In the genomic region with DNA sequence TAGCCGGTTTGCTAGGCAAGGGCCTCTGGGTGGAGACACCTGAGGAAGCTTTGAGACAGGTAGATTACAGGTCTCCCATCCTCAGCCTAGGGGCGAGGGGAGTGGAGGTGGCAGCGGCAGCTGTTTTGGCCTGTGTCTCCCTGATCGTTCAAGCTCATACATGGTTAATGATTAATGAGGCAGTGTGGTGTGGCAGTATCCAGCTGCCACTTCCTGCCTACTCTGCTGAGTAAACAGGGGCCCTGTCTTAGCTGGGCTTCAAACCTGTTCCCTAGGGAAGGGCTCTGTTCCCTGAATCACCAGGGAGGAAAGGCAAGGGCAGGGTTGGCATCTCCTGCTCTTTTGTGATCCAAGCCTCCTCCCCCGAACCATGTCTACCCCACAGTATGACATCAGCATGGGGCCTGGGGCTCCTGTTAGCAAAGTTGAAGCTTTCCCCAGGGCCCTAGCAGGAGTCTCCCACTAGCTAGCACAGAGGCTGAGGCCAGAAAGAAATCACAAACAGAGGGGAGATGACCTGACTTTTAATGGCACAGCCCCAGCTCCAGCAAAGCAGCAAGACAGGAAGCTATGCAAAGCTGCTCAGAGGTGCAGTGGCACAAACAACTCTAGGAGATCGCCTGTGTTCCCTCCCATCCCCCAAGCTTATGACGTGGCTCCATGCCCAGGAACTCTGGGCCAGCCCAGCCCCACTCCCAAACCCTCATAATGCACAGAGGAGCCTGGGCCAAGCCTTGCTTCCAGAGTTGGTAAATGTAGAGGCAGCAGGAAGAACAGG, we compare ENCODE assay signal across 1 cellular context.
TF ChIP-seq lines count a peak whose summit lies in the region.

No MANE protein-coding gene starts in this region.

TF ChIP-seq in GM12878, 131 proteins besides CTCF, POLR2A, EP300 and RAD21 (continues in another document):
- TF ChIP-seq DPF2 (IDR thresholded peaks at IDR 0.05) (peak; percentile 96), SPI1 (IDR thresholded peaks at IDR 0.05; ENCODE audit: borderline replicate concordance, insufficient read depth, low read depth, low read length) (0 out of 2 replicates have a peak, but pooled peaks have one; percentile 36), YY1 (IDR thresholded peaks at IDR 0.05; ENCODE audit: low read depth, low read length) (no peak), HDGF (IDR thresholded peaks at IDR 0.05) (peak; percentile 53; the same call in 1 of the 2 replicates), POU2F2 (IDR thresholded peaks at IDR 0.05; ENCODE audit: borderline replicate concordance, low read depth, low read length) (peak; percentile 48; the same call in 2 of the 3 replicates), IKZF1 (conservative IDR thresholded peaks at IDR 0.05) (peak; percentile 97), BMI1 (IDR thresholded peaks at IDR 0.05; ENCODE audit: borderline replicate concordance) (no peak), LARP7 (IDR thresholded peaks at IDR 0.05) (0 out of 2 replicates have a peak, but pooled peaks have one; percentile 44), MEF2B (IDR thresholded peaks at IDR 0.05; ENCODE audit: partially characterized antibody, poor library complexity, severe bottlenecking) (peak; percentile 92), TCF12 (IDR thresholded peaks at IDR 0.05; ENCODE audit: low read depth, low read length) (peak; percentile 79; the same call in 1 of the 2 replicates), ZNF207 (IDR thresholded peaks at IDR 0.05; ENCODE audit: borderline replicate concordance) (no peak; the same call in 1 of the 2 replicates), FOXK2 (IDR thresholded peaks at IDR 0.05) (peak; percentile 76), CREM (IDR thresholded peaks at IDR 0.05; ENCODE audit: low read depth) (peak; percentile 52; the same call in 1 of the 2 replicates), SREBF1 (IDR thresholded peaks at IDR 0.05; ENCODE audit: low read length) (0 out of 2 replicates have a peak, but pooled peaks have one; percentile 20), NFIC (IDR thresholded peaks at IDR 0.05; ENCODE audit: low read depth, low read length) (no peak), BHLHE40 (IDR thresholded peaks at IDR 0.05; ENCODE audit: borderline replicate concordance in 1 of 2, low read depth in 2 of 2, low read length in 1 of 2) (peak in 1 of 2 experiments; percentile 57; a peak in 1 of 4 replicates), CHD2 (IDR thresholded peaks at IDR 0.05; ENCODE audit: borderline replicate concordance, low read depth, low read length) (peak; percentile 68; the same call in 1 of the 2 replicates), RB1 (IDR thresholded peaks at IDR 0.05; ENCODE audit: borderline replicate concordance) (no peak), TCF3 (IDR thresholded peaks at IDR 0.05; ENCODE audit: borderline replicate concordance, insufficient read depth, low read depth, low read length) (peak; percentile 65; the same call in 1 of the 2 replicates), ETV6 (conservative IDR thresholded peaks at IDR 0.05 in 1 of 2, IDR thresholded peaks at IDR 0.05 in 1 of 2; ENCODE audit: borderline replicate concordance in 1 of 2, low read depth in 1 of 2) (no peak), CREB1 (IDR thresholded peaks at IDR 0.05; ENCODE audit: low read depth) (peak; percentile 76; the same call in 1 of the 2 replicates), PAX5 (IDR thresholded peaks at IDR 0.05; ENCODE audit: borderline replicate concordance, low read depth, low read length) (0 out of 2 replicates have a peak, but pooled peaks have one; percentile 29), SIN3A (IDR thresholded peaks at IDR 0.05; ENCODE audit: low read depth, low read length) (0 out of 2 replicates have a peak, but pooled peaks have one; percentile 28), GATAD2B (conservative IDR thresholded peaks at IDR 0.05; ENCODE audit: low read depth) (peak; percentile 81), IKZF2 (IDR thresholded peaks at IDR 0.05) (peak; percentile 91 to 94), ESRRA (IDR thresholded peaks at IDR 0.05; ENCODE audit: low read length) (no peak), SUZ12 (IDR thresholded peaks at IDR 0.05; ENCODE audit: unreplicated experiment) (no peak), BRCA1 (IDR thresholded peaks at IDR 0.05; ENCODE audit: low read depth, low read length) (no peak), MEF2A (IDR thresholded peaks at IDR 0.05; ENCODE audit: insufficient read depth, low read depth, low read length) (no peak), JUNB (IDR thresholded peaks at IDR 0.05) (no peak), NR2F1 (conservative IDR thresholded peaks at IDR 0.05) (peak; percentile 29; the same call in 1 of the 2 replicates), HCFC1 (IDR thresholded peaks at IDR 0.05; ENCODE audit: low read length) (peak; percentile 22; the same call in 1 of the 2 replicates), SMARCA5 (IDR thresholded peaks at IDR 0.05) (peak; percentile 84; the same call in 1 of the 2 replicates)
- TF ChIP-seq, protein P1, sequence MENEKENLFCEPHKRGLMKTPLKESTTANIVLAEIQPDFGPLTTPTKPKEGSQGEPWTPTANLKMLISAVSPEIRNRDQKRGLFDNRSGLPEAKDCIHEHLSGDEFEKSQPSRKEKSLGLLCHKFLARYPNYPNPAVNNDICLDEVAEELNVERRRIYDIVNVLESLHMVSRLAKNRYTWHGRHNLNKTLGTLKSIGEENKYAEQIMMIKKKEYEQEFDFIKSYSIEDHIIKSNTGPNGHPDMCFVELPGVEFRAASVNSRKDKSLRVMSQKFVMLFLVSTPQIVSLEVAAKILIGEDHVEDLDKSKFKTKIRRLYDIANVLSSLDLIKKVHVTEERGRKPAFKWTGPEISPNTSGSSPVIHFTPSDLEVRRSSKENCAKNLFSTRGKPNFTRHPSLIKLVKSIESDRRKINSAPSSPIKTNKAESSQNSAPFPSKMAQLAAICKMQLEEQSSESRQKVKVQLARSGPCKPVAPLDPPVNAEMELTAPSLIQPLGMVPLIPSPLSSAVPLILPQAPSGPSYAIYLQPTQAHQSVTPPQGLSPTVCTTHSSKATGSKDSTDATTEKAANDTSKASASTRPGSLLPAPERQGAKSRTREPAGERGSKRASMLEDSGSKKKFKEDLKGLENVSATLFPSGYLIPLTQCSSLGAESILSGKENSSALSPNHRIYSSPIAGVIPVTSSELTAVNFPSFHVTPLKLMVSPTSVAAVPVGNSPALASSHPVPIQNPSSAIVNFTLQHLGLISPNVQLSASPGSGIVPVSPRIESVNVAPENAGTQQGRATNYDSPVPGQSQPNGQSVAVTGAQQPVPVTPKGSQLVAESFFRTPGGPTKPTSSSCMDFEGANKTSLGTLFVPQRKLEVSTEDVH (IDR thresholded peaks at IDR 0.05; ENCODE audit: low read depth, partially characterized antibody), result peak; percentile 44
- TF ChIP-seq, protein P2, sequence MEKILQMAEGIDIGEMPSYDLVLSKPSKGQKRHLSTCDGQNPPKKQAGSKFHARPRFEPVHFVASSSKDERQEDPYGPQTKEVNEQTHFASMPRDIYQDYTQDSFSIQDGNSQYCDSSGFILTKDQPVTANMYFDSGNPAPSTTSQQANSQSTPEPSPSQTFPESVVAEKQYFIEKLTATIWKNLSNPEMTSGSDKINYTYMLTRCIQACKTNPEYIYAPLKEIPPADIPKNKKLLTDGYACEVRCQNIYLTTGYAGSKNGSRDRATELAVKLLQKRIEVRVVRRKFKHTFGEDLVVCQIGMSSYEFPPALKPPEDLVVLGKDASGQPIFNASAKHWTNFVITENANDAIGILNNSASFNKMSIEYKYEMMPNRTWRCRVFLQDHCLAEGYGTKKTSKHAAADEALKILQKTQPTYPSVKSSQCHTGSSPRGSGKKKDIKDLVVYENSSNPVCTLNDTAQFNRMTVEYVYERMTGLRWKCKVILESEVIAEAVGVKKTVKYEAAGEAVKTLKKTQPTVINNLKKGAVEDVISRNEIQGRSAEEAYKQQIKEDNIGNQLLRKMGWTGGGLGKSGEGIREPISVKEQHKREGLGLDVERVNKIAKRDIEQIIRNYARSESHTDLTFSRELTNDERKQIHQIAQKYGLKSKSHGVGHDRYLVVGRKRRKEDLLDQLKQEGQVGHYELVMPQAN (conservative IDR thresholded peaks at IDR 0.05), result peak; percentile 48; the same call in 1 of the 2 replicates
- TF ChIP-seq, protein P3, sequence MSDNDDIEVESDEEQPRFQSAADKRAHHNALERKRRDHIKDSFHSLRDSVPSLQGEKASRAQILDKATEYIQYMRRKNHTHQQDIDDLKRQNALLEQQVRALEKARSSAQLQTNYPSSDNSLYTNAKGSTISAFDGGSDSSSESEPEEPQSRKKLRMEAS (IDR thresholded peaks at IDR 0.05; ENCODE audit: low read depth, low read length), result no peak; the same call in 1 of the 2 replicates
- TF ChIP-seq, protein P4, sequence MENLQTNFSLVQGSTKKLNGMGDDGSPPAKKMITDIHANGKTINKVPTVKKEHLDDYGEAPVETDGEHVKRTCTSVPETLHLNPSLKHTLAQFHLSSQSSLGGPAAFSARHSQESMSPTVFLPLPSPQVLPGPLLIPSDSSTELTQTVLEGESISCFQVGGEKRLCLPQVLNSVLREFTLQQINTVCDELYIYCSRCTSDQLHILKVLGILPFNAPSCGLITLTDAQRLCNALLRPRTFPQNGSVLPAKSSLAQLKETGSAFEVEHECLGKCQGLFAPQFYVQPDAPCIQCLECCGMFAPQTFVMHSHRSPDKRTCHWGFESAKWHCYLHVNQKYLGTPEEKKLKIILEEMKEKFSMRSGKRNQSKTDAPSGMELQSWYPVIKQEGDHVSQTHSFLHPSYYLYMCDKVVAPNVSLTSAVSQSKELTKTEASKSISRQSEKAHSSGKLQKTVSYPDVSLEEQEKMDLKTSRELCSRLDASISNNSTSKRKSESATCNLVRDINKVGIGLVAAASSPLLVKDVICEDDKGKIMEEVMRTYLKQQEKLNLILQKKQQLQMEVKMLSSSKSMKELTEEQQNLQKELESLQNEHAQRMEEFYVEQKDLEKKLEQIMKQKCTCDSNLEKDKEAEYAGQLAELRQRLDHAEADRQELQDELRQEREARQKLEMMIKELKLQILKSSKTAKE (IDR thresholded peaks at IDR 0.05; ENCODE audit: low read depth, poor library complexity, severe bottlenecking), result peak; percentile 52
- TF ChIP-seq, protein P5, sequence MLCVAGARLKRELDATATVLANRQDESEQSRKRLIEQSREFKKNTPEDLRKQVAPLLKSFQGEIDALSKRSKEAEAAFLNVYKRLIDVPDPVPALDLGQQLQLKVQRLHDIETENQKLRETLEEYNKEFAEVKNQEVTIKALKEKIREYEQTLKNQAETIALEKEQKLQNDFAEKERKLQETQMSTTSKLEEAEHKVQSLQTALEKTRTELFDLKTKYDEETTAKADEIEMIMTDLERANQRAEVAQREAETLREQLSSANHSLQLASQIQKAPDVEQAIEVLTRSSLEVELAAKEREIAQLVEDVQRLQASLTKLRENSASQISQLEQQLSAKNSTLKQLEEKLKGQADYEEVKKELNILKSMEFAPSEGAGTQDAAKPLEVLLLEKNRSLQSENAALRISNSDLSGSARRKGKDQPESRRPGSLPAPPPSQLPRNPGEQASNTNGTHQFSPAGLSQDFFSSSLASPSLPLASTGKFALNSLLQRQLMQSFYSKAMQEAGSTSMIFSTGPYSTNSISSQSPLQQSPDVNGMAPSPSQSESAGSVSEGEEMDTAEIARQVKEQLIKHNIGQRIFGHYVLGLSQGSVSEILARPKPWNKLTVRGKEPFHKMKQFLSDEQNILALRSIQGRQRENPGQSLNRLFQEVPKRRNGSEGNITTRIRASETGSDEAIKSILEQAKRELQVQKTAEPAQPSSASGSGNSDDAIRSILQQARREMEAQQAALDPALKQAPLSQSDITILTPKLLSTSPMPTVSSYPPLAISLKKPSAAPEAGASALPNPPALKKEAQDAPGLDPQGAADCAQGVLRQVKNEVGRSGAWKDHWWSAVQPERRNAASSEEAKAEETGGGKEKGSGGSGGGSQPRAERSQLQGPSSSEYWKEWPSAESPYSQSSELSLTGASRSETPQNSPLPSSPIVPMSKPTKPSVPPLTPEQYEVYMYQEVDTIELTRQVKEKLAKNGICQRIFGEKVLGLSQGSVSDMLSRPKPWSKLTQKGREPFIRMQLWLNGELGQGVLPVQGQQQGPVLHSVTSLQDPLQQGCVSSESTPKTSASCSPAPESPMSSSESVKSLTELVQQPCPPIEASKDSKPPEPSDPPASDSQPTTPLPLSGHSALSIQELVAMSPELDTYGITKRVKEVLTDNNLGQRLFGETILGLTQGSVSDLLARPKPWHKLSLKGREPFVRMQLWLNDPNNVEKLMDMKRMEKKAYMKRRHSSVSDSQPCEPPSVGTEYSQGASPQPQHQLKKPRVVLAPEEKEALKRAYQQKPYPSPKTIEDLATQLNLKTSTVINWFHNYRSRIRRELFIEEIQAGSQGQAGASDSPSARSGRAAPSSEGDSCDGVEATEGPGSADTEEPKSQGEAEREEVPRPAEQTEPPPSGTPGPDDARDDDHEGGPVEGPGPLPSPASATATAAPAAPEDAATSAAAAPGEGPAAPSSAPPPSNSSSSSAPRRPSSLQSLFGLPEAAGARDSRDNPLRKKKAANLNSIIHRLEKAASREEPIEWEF (IDR thresholded peaks at IDR 0.05; ENCODE audit: insufficient replicate concordance, low read depth, low read length), result no peak
- TF ChIP-seq, protein P6, sequence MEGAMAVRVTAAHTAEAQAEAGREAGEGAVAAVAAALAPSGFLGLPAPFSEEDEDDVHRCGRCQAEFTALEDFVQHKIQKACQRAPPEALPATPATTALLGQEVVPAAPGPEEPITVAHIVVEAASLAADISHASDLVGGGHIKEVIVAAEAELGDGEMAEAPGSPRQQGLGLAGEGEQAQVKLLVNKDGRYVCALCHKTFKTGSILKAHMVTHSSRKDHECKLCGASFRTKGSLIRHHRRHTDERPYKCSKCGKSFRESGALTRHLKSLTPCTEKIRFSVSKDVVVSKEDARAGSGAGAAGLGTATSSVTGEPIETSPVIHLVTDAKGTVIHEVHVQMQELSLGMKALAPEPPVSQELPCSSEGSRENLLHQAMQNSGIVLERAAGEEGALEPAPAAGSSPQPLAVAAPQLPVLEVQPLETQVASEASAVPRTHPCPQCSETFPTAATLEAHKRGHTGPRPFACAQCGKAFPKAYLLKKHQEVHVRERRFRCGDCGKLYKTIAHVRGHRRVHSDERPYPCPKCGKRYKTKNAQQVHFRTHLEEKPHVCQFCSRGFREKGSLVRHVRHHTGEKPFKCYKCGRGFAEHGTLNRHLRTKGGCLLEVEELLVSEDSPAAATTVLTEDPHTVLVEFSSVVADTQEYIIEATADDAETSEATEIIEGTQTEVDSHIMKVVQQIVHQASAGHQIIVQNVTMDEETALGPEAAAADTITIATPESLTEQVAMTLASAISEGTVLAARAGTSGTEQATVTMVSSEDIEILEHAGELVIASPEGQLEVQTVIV (IDR thresholded peaks at IDR 0.05; ENCODE audit: borderline replicate concordance, partially characterized antibody), result peak; percentile 36
- TF ChIP-seq, protein P7, sequence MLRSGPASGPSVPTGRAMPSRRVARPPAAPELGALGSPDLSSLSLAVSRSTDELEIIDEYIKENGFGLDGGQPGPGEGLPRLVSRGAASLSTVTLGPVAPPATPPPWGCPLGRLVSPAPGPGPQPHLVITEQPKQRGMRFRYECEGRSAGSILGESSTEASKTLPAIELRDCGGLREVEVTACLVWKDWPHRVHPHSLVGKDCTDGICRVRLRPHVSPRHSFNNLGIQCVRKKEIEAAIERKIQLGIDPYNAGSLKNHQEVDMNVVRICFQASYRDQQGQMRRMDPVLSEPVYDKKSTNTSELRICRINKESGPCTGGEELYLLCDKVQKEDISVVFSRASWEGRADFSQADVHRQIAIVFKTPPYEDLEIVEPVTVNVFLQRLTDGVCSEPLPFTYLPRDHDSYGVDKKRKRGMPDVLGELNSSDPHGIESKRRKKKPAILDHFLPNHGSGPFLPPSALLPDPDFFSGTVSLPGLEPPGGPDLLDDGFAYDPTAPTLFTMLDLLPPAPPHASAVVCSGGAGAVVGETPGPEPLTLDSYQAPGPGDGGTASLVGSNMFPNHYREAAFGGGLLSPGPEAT (IDR thresholded peaks at IDR 0.05; ENCODE audit: low read depth), result peak; percentile 89
